In the genomic region with DNA sequence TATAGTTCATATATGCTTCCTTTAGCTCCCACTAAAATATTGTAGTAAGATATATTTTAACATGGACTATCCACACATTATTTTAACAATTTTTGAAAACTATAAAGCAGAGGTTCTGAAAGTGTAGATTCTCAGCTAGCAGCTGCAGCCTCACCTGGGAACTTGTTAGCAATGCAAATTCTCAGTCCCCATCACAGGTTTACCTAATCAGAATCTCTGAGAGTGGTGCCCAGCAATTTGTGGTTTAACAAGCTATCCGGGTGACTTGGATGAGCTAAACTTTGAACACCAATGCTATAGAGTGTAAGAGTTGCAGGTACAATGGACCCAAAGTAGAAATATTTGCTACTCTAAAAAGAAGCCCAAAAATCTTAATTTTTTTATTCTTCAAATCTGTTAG, we compare ENCODE assay signal across 17 cellular contexts.
A peak's percentile ranks its signal among the peaks of the same experiment; 100 is the strongest.
DNase-seq lines count a peak whose midpoint lies in the region; ATAC-seq, FAIRE-seq and TF ChIP-seq lines count a peak whose summit lies in the region.
"Had no signal": no experiment of that assay in that cellular context is flagged by ENCODE, and none has a peak within 500 bp of the region (broad histone marks: within the 10 kb centered on the region; RNA-seq: fewer than 3 reads in every experiment).

No MANE protein-coding gene starts in this region.

- H3K27ac Mint-ChIP-seq in glutamatergic neuron (ENCODE audit: unreplicated experiment): no peak overlapping the region
- H3K27ac Mint-ChIP-seq in T-cell: no peak overlapping the region
- H3K27ac Mint-ChIP-seq in activated CD4-positive, alpha-beta T cell treated with anti-CD3 and anti-CD28 coated beads, Interleukin-2, amount 10 ng/mL, durations not matched to agents 7 days and 5 days: no peak overlapping the region
- H3K27ac Mint-ChIP-seq: CD8-positive, alpha-beta memory T cell had no signal

- no peak for TF ChIP-seq RAD21 in H1 (IDR thresholded peaks at IDR 0.05 in 1 of 2, conservative IDR thresholded peaks at IDR 0.05 in 1 of 2; ENCODE audit: low read depth in 2 of 2, low read length in 2 of 2)

- H3K14ac ChIP-seq in H1 (ENCODE audit: insufficient read length) (no peak overlapping the region), mesenchymal stem cell (ENCODE audit: low read length in 2 of 2) (no peak overlapping the region)

- H3K23ac ChIP-seq in H1 (ENCODE audit: insufficient read length) (no peak overlapping the region), mesenchymal stem cell (ENCODE audit: low read length in 2 of 2) (no peak overlapping the region)

- H3K79me2 ChIP-seq in H1 (ENCODE audit: control insufficient read depth in 1 of 2, insufficient read depth in 2 of 2, low read length in 2 of 2): no peaks in the 10 kb centered on the region

- H2BK120ac ChIP-seq in H1 (replicated peaks; ENCODE audit: low read depth, low read length) (no peak overlapping the region), mesenchymal stem cell (ENCODE audit: low read depth, low read length) (no peak overlapping the region)

- H3K27ac ChIP-seq in HUES64 (ENCODE audit: low read depth, low read length) (peak overlapping the region; percentile 7; the same call in 1 of the 2 replicates), H1 (ENCODE audit: low read depth, low read length) (no peak overlapping the region), mesenchymal stem cell (ENCODE audit: low read length, poor library complexity, severe bottlenecking) (no peak overlapping the region)
- H3K27ac ChIP-seq: BLaER1, HL-60 had no signal

- 62% methylated on average over 1 of the region's 1 CpG for WGBS in HUES64
- WGBS in H1 (ENCODE audit: extremely low coverage in 1 of 2, insufficient coverage in 1 of 2, insufficient read length in 1 of 2, insufficient replicate concordance in 2 of 2, low coverage in 1 of 2, low lambda C conversion rate in 2 of 2, missing lambda C conversion rate in 1 of 2), 2 experiments: 22% methylated on average over 1 of the region's 1 CpG; no CpG with 5 or more reads in 1 of the 2 experiments
- WGBS in mesenchymal stem cell: no CpG with 5 or more reads among the region's 1 CpG

- no peak overlapping the region for H4K5ac ChIP-seq in H1 (ENCODE audit: insufficient read length, low read depth, low read length)

- H3K9ac ChIP-seq in HUES64 (ENCODE audit: low read depth, low read length) (no peak overlapping the region), H1 (replicated peaks in 1 of 4; ENCODE audit: extremely low read depth in 1 of 4, low read depth in 3 of 4, low read length in 3 of 4) (no peak overlapping the region), mesenchymal stem cell (ENCODE audit: low read length) (peak overlapping the region; percentile 67)
- H3K9ac ChIP-seq: BLaER1 had no signal

- H3K4me3 Mint-ChIP-seq in glutamatergic neuron (ENCODE audit: unreplicated experiment) (no peak overlapping the region), T-cell (no peak overlapping the region)
- H3K4me3 Mint-ChIP-seq in activated CD4-positive, alpha-beta T cell treated with anti-CD3 and anti-CD28 coated beads, Interleukin-2, amount 10 ng/mL, durations not matched to agents 7 days and 5 days: no peak overlapping the region
- H3K4me3 Mint-ChIP-seq: CD8-positive, alpha-beta memory T cell had no signal

- H3K27me3 ChIP-seq in HUES64 (ENCODE audit: insufficient read depth, low read length): no peaks in the 10 kb centered on the region
- no peaks in the 10 kb centered on the region for H3K27me3 ChIP-seq in H1 (replicated peaks in 1 of 4; ENCODE audit: control insufficient read depth in 3 of 4, extremely low read depth in 1 of 4, insufficient read depth in 3 of 4, low read length in 3 of 4)
- no peaks in the 10 kb centered on the region for H3K27me3 ChIP-seq in mesenchymal stem cell (ENCODE audit: control insufficient read depth in 1 of 2, insufficient read depth in 1 of 2, low read length in 2 of 2)
- H3K27me3 ChIP-seq: BLaER1 had no signal

- no peak overlapping the region for H2BK12ac ChIP-seq in H1 (ENCODE audit: low read depth, low read length)
- H2BK12ac ChIP-seq in mesenchymal stem cell (ENCODE audit: low read length in 2 of 2): no peak overlapping the region

- no peak overlapping the region for H2BK20ac ChIP-seq in H1 (ENCODE audit: low read length)

- TF ChIP-seq CTCF in H1 (IDR thresholded peaks at IDR 0.05; ENCODE audit: control extremely low read depth in 1 of 3, insufficient read depth in 1 of 3, low read depth in 1 of 3, low read length in 3 of 3): no peak
- no peak for TF ChIP-seq CTCF in glutamatergic neuron (IDR thresholded peaks at IDR 0.05; ENCODE audit: partially characterized antibody, unreplicated experiment)

- CTCF ChIA-PET in H1 (lab: Charles Lee; ENCODE audit: partially characterized antibody): interaction anchor here (1.3 to 1.5 kb wide), 2 partner anchors 12 to 17 kb away, joined by 3 to 4 read pairs; no protein-coding TSS in a partner anchor
- CTCF ChIA-PET in T-cell (lab: Charles Lee): no interaction called here
- CTCF ChIA-PET in activated CD4-positive, alpha-beta T cell treated with anti-CD3 and anti-CD28 coated beads, Interleukin-2, amount 10 ng/mL, durations not matched to agents 7 days and 5 days (lab: Charles Lee): no interaction called here

- H4K20me1 ChIP-seq in H1 (replicated peaks in 1 of 2; ENCODE audit: control insufficient read depth in 1 of 2, insufficient read depth in 2 of 2, low read length in 2 of 2): no peaks in the 10 kb centered on the region
- H4K20me1 ChIP-seq: BLaER1 had no signal

- H3K56ac ChIP-seq in H1 (replicated peaks; ENCODE audit: insufficient read length, low read depth, low read length): no peak overlapping the region

- H3K4me2 ChIP-seq in H1 (ENCODE audit: insufficient read depth in 1 of 2, low read depth in 2 of 2, low read length in 2 of 2) (peak overlapping the region in 1 of 2 experiments; percentile 22; a peak in 1 of 4 replicates), mesenchymal stem cell (ENCODE audit: low read length, poor library complexity, severe bottlenecking) (no peak overlapping the region)
- H3K4me2 ChIP-seq: BLaER1 had no signal

- H2BK15ac ChIP-seq in H1 (ENCODE audit: low read length) (no peak overlapping the region), mesenchymal stem cell (ENCODE audit: low read depth, poor library complexity, severe bottlenecking) (no peak overlapping the region)

- POLR2A ChIA-PET in H1 (lab: Charles Lee; ENCODE audit: partially characterized antibody): no interaction called here
- POLR2A ChIA-PET in T-cell (lab: Charles Lee): interaction anchor here in 1 of 2 donors (0.7 kb wide), 1 partner anchor 109 kb away, joined by 3 read pairs; no protein-coding TSS in a partner anchor
- POLR2A ChIA-PET in activated CD4-positive, alpha-beta T cell treated with anti-CD3 and anti-CD28 coated beads, Interleukin-2, amount 10 ng/mL, durations not matched to agents 7 days and 5 days (lab: Charles Lee): no interaction called here

- no peaks in the 10 kb centered on the region for H3K79me1 ChIP-seq in H1 (ENCODE audit: low read depth, low read length)
- H3K79me1 ChIP-seq in mesenchymal stem cell (replicated peaks; ENCODE audit: low read length, poor library complexity, severe bottlenecking): no peaks in the 10 kb centered on the region

- H3K36me3 ChIP-seq in HUES64 (ENCODE audit: insufficient read depth, low read length) (no peaks in the 10 kb centered on the region), H1 (ENCODE audit: control insufficient read depth in 2 of 4, insufficient read depth in 4 of 4, low read length in 3 of 4) (no peaks in the 10 kb centered on the region), mesenchymal stem cell (ENCODE audit: control insufficient read depth in 1 of 2, insufficient read depth in 2 of 2, low read depth in 1 of 2, low read length in 2 of 2) (no peaks in the 10 kb centered on the region)
- H3K36me3 ChIP-seq: BLaER1 had no signal

- H4K8ac ChIP-seq in H1 (ENCODE audit: extremely low read depth, insufficient read depth, low read length) (no peak overlapping the region), mesenchymal stem cell (ENCODE audit: low read length) (no peak overlapping the region)

- no peaks in the 10 kb centered on the region for H3K36me3 Mint-ChIP-seq in glutamatergic neuron (ENCODE audit: unreplicated experiment)
- H3K36me3 Mint-ChIP-seq in T-cell: peaks cover 2% of the 10 kb centered on the region
- peaks cover 4% of the 10 kb centered on the region for H3K36me3 Mint-ChIP-seq in activated CD4-positive, alpha-beta T cell treated with anti-CD3 and anti-CD28 coated beads, Interleukin-2, amount 10 ng/mL, durations not matched to agents 7 days and 5 days (ENCODE audit: low read depth)

- H2AFZ ChIP-seq in H1 (ENCODE audit: low read length) (no peak overlapping the region), mesenchymal stem cell (ENCODE audit: low read depth, low read length) (no peak overlapping the region)

- FAIRE-seq in H1 (lab: Jason Lieb, UNC): peak; percentile 42
- FAIRE-seq: GM12892, GM19239 had no signal

- TF ChIP-seq POLR2A in H1 (IDR thresholded peaks at IDR 0.05; ENCODE audit: control extremely low read depth in 1 of 2, low read depth in 2 of 2, low read length in 2 of 2): no peak

- peak; percentile 14 for DNase-seq in NCI-H69 (lab: John Stamatoyannopoulos, UW)
- DNase-seq in H1 (ENCODE audit: low read depth in 1 of 2, low spot score in 2 of 2): no peak
- no peak for DNase-seq in mesenchymal stem cell
- no peak for DNase-seq in glutamatergic neuron
- no peak for DNase-seq in T-cell
- no peak for DNase-seq in activated CD4-positive, alpha-beta T cell treated with anti-CD3 and anti-CD28 coated beads, Interleukin-2, amount 10 ng/mL, durations not matched to agents 7 days and 5 days
- DNase-seq: AML-193; Caco-2; CD8-positive, alpha-beta memory T cell; DND-41; GDM1 had no signal

- H3K23me2 ChIP-seq in H1 (ENCODE audit: low read depth, low read length): no peaks in the 10 kb centered on the region

- peaks cover 35% of the 10 kb centered on the region for H3K4me1 ChIP-seq in HUES64 (ENCODE audit: insufficient read depth, low read length)
- peaks cover 0 to 16% (median 7%) of the 10 kb centered on the region in 4 experiments; a peak in 4 of 7 replicates for H3K4me1 ChIP-seq in H1 (replicated peaks in 1 of 4; ENCODE audit: control insufficient read depth in 3 of 4, insufficient read depth in 4 of 4, low read length in 3 of 4)
- H3K4me1 ChIP-seq in mesenchymal stem cell (ENCODE audit: control insufficient read depth, insufficient read depth, low read depth, low read length): no peaks in the 10 kb centered on the region
- H3K4me1 ChIP-seq: BLaER1, Caco-2 had no signal

- no peak overlapping the region for H2BK5ac ChIP-seq in H1 (ENCODE audit: low read depth, low read length)
- H2BK5ac ChIP-seq in mesenchymal stem cell (ENCODE audit: low read depth, low read length, poor library complexity, severe bottlenecking): no peak overlapping the region

- H3K9me3 Mint-ChIP-seq in glutamatergic neuron (ENCODE audit: unreplicated experiment) (no peaks in the 10 kb centered on the region), T-cell (peaks cover 5 to 14% (median 9%) of the 10 kb centered on the region in 3 donors)
- peaks cover 17% of the 10 kb centered on the region for H3K9me3 Mint-ChIP-seq in activated CD4-positive, alpha-beta T cell treated with anti-CD3 and anti-CD28 coated beads, Interleukin-2, amount 10 ng/mL, durations not matched to agents 7 days and 5 days

- H3K27me3 Mint-ChIP-seq in glutamatergic neuron (ENCODE audit: unreplicated experiment) (peaks cover 2% of the 10 kb centered on the region), T-cell (peaks cover 3 to 8% of the 10 kb centered on the region in 2 donors)
- H3K27me3 Mint-ChIP-seq in activated CD4-positive, alpha-beta T cell treated with anti-CD3 and anti-CD28 coated beads, Interleukin-2, amount 10 ng/mL, durations not matched to agents 7 days and 5 days: no peaks in the 10 kb centered on the region

- H2AK5ac ChIP-seq in H1 (ENCODE audit: low read depth, low read length) (no peak overlapping the region), mesenchymal stem cell (ENCODE audit: low read length, severe bottlenecking) (no peak overlapping the region)

- peaks cover 6% of the 10 kb centered on the region; the same call in 1 of the 2 replicates for H3K9me3 ChIP-seq in HUES64 (ENCODE audit: insufficient read depth, low read depth, low read length)
- peaks cover 0 to 4% of the 10 kb centered on the region in 2 experiments; a peak in 1 of 4 replicates for H3K9me3 ChIP-seq in H1 (ENCODE audit: insufficient read depth in 2 of 2, low read depth in 1 of 2, low read length in 1 of 2)
- peaks cover 2% of the 10 kb centered on the region for H3K9me3 ChIP-seq in mesenchymal stem cell (ENCODE audit: control insufficient read depth, low read length)
- H3K9me3 ChIP-seq: BLaER1 had no signal

- H3K18ac ChIP-seq in H1 (ENCODE audit: extremely low read depth, low read length) (no peak overlapping the region), mesenchymal stem cell (ENCODE audit: low read depth in 1 of 2, low read length in 2 of 2) (no peak overlapping the region)

- H4K91ac ChIP-seq in H1 (replicated peaks; ENCODE audit: insufficient read length, low read length) (no peak overlapping the region), mesenchymal stem cell (ENCODE audit: low read length) (no peak overlapping the region)

- H3K4me1 Mint-ChIP-seq in glutamatergic neuron (ENCODE audit: low read depth, unreplicated experiment): no peaks in the 10 kb centered on the region
- peaks cover 9 to 18% (median 11%) of the 10 kb centered on the region in 3 donors for H3K4me1 Mint-ChIP-seq in T-cell
- H3K4me1 Mint-ChIP-seq in activated CD4-positive, alpha-beta T cell treated with anti-CD3 and anti-CD28 coated beads, Interleukin-2, amount 10 ng/mL, durations not matched to agents 7 days and 5 days: peaks cover 11% of the 10 kb centered on the region

- H3K4me3 ChIP-seq in HUES64 (ENCODE audit: low read length) (no peak overlapping the region), H1 (ENCODE audit: extremely low read depth in 1 of 4, insufficient read depth in 2 of 4, low read depth in 3 of 4, low read length in 4 of 4) (peak overlapping the region in 1 of 4 experiments; percentile 19; a peak in 1 of 8 replicates), mesenchymal stem cell (ENCODE audit: insufficient read depth in 1 of 2, low read depth in 1 of 2, low read length in 2 of 2) (no peak overlapping the region)
- H3K4me3 ChIP-seq: BLaER1 had no signal

- no peak for TF ChIP-seq EP300 in H1 (IDR thresholded peaks at IDR 0.05; ENCODE audit: borderline replicate concordance in 1 of 2, low read depth in 2 of 2, low read length in 2 of 2)

- no peak for ATAC-seq in T-cell (replicated peaks in 1 of 4)
- ATAC-seq: HCT116 had no signal

- H3K4ac ChIP-seq in H1 (replicated peaks; ENCODE audit: insufficient read length, low read depth, low read length) (no peak overlapping the region), mesenchymal stem cell (ENCODE audit: low read depth in 1 of 2, low read length in 2 of 2) (no peak overlapping the region)
